In the genomic region with DNA sequence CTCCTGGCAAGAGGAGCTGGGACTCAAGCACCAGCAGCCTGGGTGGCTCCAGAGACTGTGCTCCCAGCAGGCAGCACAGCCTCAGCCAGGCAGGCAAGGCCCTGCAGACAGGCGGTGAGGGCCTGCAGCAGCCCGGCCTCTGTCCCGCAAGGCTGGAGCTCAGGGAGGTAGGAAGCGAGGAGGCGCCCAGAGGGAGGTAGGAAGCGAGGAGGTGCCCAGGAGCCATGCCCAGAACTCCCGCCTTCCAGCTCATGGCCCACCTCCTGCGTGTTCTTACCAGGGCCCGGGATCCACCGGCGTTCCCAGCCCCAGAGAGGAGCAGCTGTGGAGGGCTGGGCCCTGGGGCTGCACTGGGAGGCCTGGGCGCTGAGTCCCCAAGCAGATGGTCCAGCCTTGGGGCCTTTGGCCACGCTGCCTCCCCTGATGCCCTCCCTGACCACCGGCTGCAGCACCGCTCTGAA, we compare ENCODE assay signal across 10 cellular contexts.
"Had no signal": no experiment of that assay in that cellular context is flagged by ENCODE, and none has a peak within 500 bp of the region (broad histone marks: within the 10 kb centered on the region; RNA-seq: fewer than 3 reads in every experiment).

No MANE protein-coding gene starts in this region.

- H3K27ac Mint-ChIP-seq: activated naive CD4-positive, alpha-beta T cell treated with anti-CD3 and anti-CD28 coated beads, Interleukin-2, amount 10 ng/mL, durations not matched to agents 7 days and 5 days; stimulated activated memory B cell treated with anti-CD40 and anti-IgM and Interleukin-4, amounts not matched to agents 10 μg/mL and 1 μg/mL and 100 μg/mL, for 72 hours; T-helper 17 cell had no signal

- H3K27me3 Mint-ChIP-seq: activated naive CD4-positive, alpha-beta T cell treated with anti-CD3 and anti-CD28 coated beads, Interleukin-2, amount 10 ng/mL, durations not matched to agents 7 days and 5 days; T-helper 17 cell had no signal

- H3K4me3 ChIP-seq: colonic mucosa, heart left ventricle, ovary, smooth muscle cell, transverse colon had no signal

- H3K4me1 ChIP-seq: colonic mucosa, heart left ventricle, transverse colon had no signal

- H3K36me3 Mint-ChIP-seq: activated naive CD4-positive, alpha-beta T cell treated with anti-CD3 and anti-CD28 coated beads, Interleukin-2, amount 10 ng/mL, durations not matched to agents 7 days and 5 days; stimulated activated memory B cell treated with anti-CD40 and anti-IgM and Interleukin-4, amounts not matched to agents 10 μg/mL and 1 μg/mL and 100 μg/mL, for 72 hours had no signal

- H3K27me3 ChIP-seq: colonic mucosa, ovary, transverse colon had no signal

- DNase-seq: activated naive CD4-positive, alpha-beta T cell treated with anti-CD3 and anti-CD28 coated beads, Interleukin-2, amount 10 ng/mL, durations not matched to agents 7 days and 5 days; colonic mucosa; effector CD8-positive, alpha-beta T cell; heart left ventricle; ovary; substantia nigra; T-helper 17 cell; transverse colon had no signal

- H3K4me3 Mint-ChIP-seq: activated naive CD4-positive, alpha-beta T cell treated with anti-CD3 and anti-CD28 coated beads, Interleukin-2, amount 10 ng/mL, durations not matched to agents 7 days and 5 days; stimulated activated memory B cell treated with anti-CD40 and anti-IgM and Interleukin-4, amounts not matched to agents 10 μg/mL and 1 μg/mL and 100 μg/mL, for 72 hours; T-helper 17 cell had no signal

- H3K36me3 ChIP-seq: colonic mucosa, heart left ventricle, ovary, transverse colon had no signal

- ATAC-seq: heart left ventricle; stimulated activated memory B cell treated with anti-CD40 and anti-IgM and Interleukin-4, amounts not matched to agents 10 μg/mL and 1 μg/mL and 100 μg/mL, for 72 hours; T-helper 17 cell had no signal

- H3K9me3 ChIP-seq: colonic mucosa, ovary, transverse colon had no signal

- H3K4me1 Mint-ChIP-seq: activated naive CD4-positive, alpha-beta T cell treated with anti-CD3 and anti-CD28 coated beads, Interleukin-2, amount 10 ng/mL, durations not matched to agents 7 days and 5 days; stimulated activated memory B cell treated with anti-CD40 and anti-IgM and Interleukin-4, amounts not matched to agents 10 μg/mL and 1 μg/mL and 100 μg/mL, for 72 hours; T-helper 17 cell had no signal

- H3K27ac ChIP-seq: colonic mucosa, heart left ventricle, ovary, transverse colon had no signal
